1 cellular context compared by ENCODE assay signal in genomic region chr6:41239467-41240159, GRCh38.
A peak's percentile ranks its signal among the peaks of the same experiment; 100 is the strongest.
TF ChIP-seq lines count a peak whose summit lies in the region.

No MANE protein-coding gene starts in this region.

TF ChIP-seq in HepG2, 621 proteins besides CTCF, POLR2A, EP300 and RAD21:
- TF ChIP-seq HMGA1 (CRISPR knock-in tag; conservative IDR thresholded peaks at IDR 0.05) (no peak), HNRNPLL (IDR thresholded peaks at IDR 0.05; ENCODE audit: low read depth, low read length, poor library complexity, severe bottlenecking) (peak; percentile 18)
